ENCODE assay signal across 12 cellular contexts in genomic region chr9:71680189-71680983, GRCh38.
A peak's percentile ranks its signal among the peaks of the same experiment; 100 is the strongest.
DNase-seq lines count a peak whose midpoint lies in the region; ATAC-seq and TF ChIP-seq lines count a peak whose summit lies in the region.
"Had no signal": no experiment of that assay in that cellular context is flagged by ENCODE, and none has a peak within 500 bp of the region (broad histone marks: within the 10 kb centered on the region; RNA-seq: fewer than 3 reads in every experiment).

No MANE protein-coding gene starts in this region.

- H3K4me3 ChIP-seq in breast epithelium: no peak overlapping the region
- no peak overlapping the region for H3K4me3 ChIP-seq in mesenchymal stem cell (ENCODE audit: insufficient read depth in 1 of 2, low read depth in 1 of 2, low read length in 2 of 2)
- H3K4me3 ChIP-seq: uterus had no signal

- H3K27me3 Mint-ChIP-seq in Calu3 (ENCODE audit: unreplicated experiment): no peaks in the 10 kb centered on the region

- H3K23ac ChIP-seq in mesenchymal stem cell (ENCODE audit: low read length in 2 of 2): no peak overlapping the region

- H3K4ac ChIP-seq in mesenchymal stem cell (ENCODE audit: low read depth in 1 of 2, low read length in 2 of 2): peak overlapping the region in 1 of 2 experiments; percentile 38

- H3K9me3 Mint-ChIP-seq in Calu3 (ENCODE audit: low read depth, unreplicated experiment): no peaks in the 10 kb centered on the region

- H2BK120ac ChIP-seq in mesenchymal stem cell (ENCODE audit: low read depth, low read length): no peak overlapping the region

- H2BK5ac ChIP-seq in mesenchymal stem cell (ENCODE audit: low read depth, low read length, poor library complexity, severe bottlenecking): peak overlapping the region; percentile 67

- CTCF ChIA-PET in Calu3 (lab: Charles Lee): interaction anchor here (1.3 kb wide), 1 partner anchor 89 kb away, joined by 4 read pairs; no protein-coding TSS in a partner anchor

- H3K27ac ChIP-seq in breast epithelium (peak overlapping the region; percentile 58 to 73), mesenchymal stem cell (ENCODE audit: low read length, poor library complexity, severe bottlenecking) (peak overlapping the region; percentile 93)
- H3K27ac ChIP-seq: KMS-11 had no signal

- TF ChIP-seq POLR2A in breast epithelium (IDR thresholded peaks at IDR 0.05): no peak

- H3K27me3 ChIP-seq in breast epithelium (no peaks in the 10 kb centered on the region), mesenchymal stem cell (ENCODE audit: control insufficient read depth in 1 of 2, insufficient read depth in 1 of 2, low read length in 2 of 2) (no peaks in the 10 kb centered on the region)
- H3K27me3 ChIP-seq: uterus had no signal

- DNase-seq in Calu3 (no peak), breast epithelium (ENCODE audit: low spot score in 2 of 2) (no peak), mesenchymal stem cell (peak; percentile 15), NCI-H774 (lab: John Stamatoyannopoulos, UW) (no peak), NCI-H1694 (lab: John Stamatoyannopoulos, UW) (no peak), NCI-H187 treated with DMSO at 0.1 percent for 48 hours (lab: John Stamatoyannopoulos, UW) (no peak)
- DNase-seq: activated effector memory CD4-positive, alpha-beta T cell treated with Interleukin-2 at 50 U/mL for 16 hours; DMS 273 treated with DMSO at 0.1 percent for 48 hours; uterus had no signal

- H2BK15ac ChIP-seq in mesenchymal stem cell (ENCODE audit: low read depth, poor library complexity, severe bottlenecking): no peak overlapping the region

- peaks cover 0 to 11% of the 10 kb centered on the region in 2 donors for H3K4me1 ChIP-seq in breast epithelium
- H3K4me1 ChIP-seq in mesenchymal stem cell (ENCODE audit: control insufficient read depth, insufficient read depth, low read depth, low read length): peaks cover 12% of the 10 kb centered on the region
- H3K4me1 ChIP-seq: uterus had no signal

- H3K4me3 Mint-ChIP-seq in Calu3 (ENCODE audit: low read depth, unreplicated experiment): peak overlapping the region; percentile 45

- peak; percentile 51 for ATAC-seq in HG03175 (IDR thresholded peaks at IDR 0.05; ENCODE audit: unreplicated experiment)
- ATAC-seq in GM21360 (IDR thresholded peaks at IDR 0.05; ENCODE audit: unreplicated experiment): no peak

- peaks cover 3% of the 10 kb centered on the region for H3K79me1 ChIP-seq in mesenchymal stem cell (replicated peaks; ENCODE audit: low read length, poor library complexity, severe bottlenecking)

- H4K8ac ChIP-seq in mesenchymal stem cell (ENCODE audit: low read length): no peak overlapping the region

- TF ChIP-seq CTCF in Calu3 (IDR thresholded peaks at IDR 0.05; ENCODE audit: unreplicated experiment) (no peak), breast epithelium (IDR thresholded peaks at IDR 0.05) (no peak)

- peaks cover 65% of the 10 kb centered on the region for H3K4me1 Mint-ChIP-seq in Calu3 (ENCODE audit: low read depth, unreplicated experiment)

- peak overlapping the region; percentile 59 for H3K9ac ChIP-seq in mesenchymal stem cell (ENCODE audit: low read length)
- H3K9ac ChIP-seq: KMS-11 had no signal

- peaks cover 55% of the 10 kb centered on the region for H3K36me3 Mint-ChIP-seq in Calu3 (ENCODE audit: insufficient read depth, unreplicated experiment)

- H3K18ac ChIP-seq in mesenchymal stem cell (ENCODE audit: low read depth in 1 of 2, low read length in 2 of 2): peak overlapping the region in 1 of 2 experiments; percentile 50

- H4K91ac ChIP-seq in mesenchymal stem cell (ENCODE audit: low read length): no peak overlapping the region

- no peak overlapping the region for H2BK12ac ChIP-seq in mesenchymal stem cell (ENCODE audit: low read length in 2 of 2)

- H3K14ac ChIP-seq in mesenchymal stem cell (ENCODE audit: low read length in 2 of 2): no peak overlapping the region

- intact Hi-C loops in Calu3 (cut with micrococcal nuclease; ENCODE audit: unreplicated experiment) (loop anchor here (5.0 kb wide), 1 partner anchor 82 kb away; no protein-coding TSS in a partner anchor), breast epithelium (cut with DNase I; ENCODE audit: low total_unique reads) (no loop called here)

- H3K9me3 ChIP-seq in breast epithelium (no peaks in the 10 kb centered on the region), mesenchymal stem cell (ENCODE audit: control insufficient read depth, low read length) (peaks cover 4% of the 10 kb centered on the region)
- H3K9me3 ChIP-seq: uterus had no signal

- H3K36me3 ChIP-seq in breast epithelium (no peaks in the 10 kb centered on the region), mesenchymal stem cell (ENCODE audit: control insufficient read depth in 1 of 2, insufficient read depth in 2 of 2, low read depth in 1 of 2, low read length in 2 of 2) (peaks cover 3 to 11% of the 10 kb centered on the region in 2 experiments)
- H3K36me3 ChIP-seq: uterus had no signal

- WGBS in mesenchymal stem cell: 45% methylated on average over 2 of the region's 5 CpGs

- H3K4me2 ChIP-seq in mesenchymal stem cell (ENCODE audit: low read length, poor library complexity, severe bottlenecking): no peak overlapping the region
- H3K4me2 ChIP-seq: KMS-11 had no signal

- no TSS peak for BruUV-seq in Calu3 (replicated peaks; lab: Mats Ljungman, UMichigan)

- H2AK5ac ChIP-seq in mesenchymal stem cell (ENCODE audit: low read length, severe bottlenecking): no peak overlapping the region

- no peak overlapping the region for H2AFZ ChIP-seq in mesenchymal stem cell (ENCODE audit: low read depth, low read length)

- H3K27ac Mint-ChIP-seq in Calu3 (ENCODE audit: unreplicated experiment): peak overlapping the region; percentile 94
